Comparison of ENCODE assay signal across 11 cellular contexts in genomic region chr2:44560961-44561360, GRCh38.
"Had no signal": no experiment of that assay in that cellular context is flagged by ENCODE, and none has a peak within 500 bp of the region (broad histone marks: within the 10 kb centered on the region; RNA-seq: fewer than 3 reads in every experiment).

No MANE protein-coding gene starts in this region.

- H3K4me1 ChIP-seq: colonic mucosa, thyroid gland had no signal

- DNase-seq: activated CD4-positive, alpha-beta T cell treated with anti-CD3 and anti-CD28 coated beads, Interleukin-2, amount 50 U/mL, for 1 hour; anterior cingulate cortex; mesendoderm; retina had no signal

- H3K27ac Mint-ChIP-seq: activated naive CD8-positive, alpha-beta T cell; activated T-helper 2 cell treated with anti-CD3 and anti-CD28 coated beads, Interferon-gamma antibody, Interleukin-2, Interleukin-4, amounts not matched to agents 10 μg/mL and 5 μg/mL and 100 μg/mL, durations not matched to agents 14 hours and 24 hours and 36 hours had no signal

- H3K9me3 ChIP-seq: colonic mucosa, thyroid gland had no signal

- ATAC-seq: left ventricle myocardium superior had no signal

- H3K36me3 ChIP-seq: colonic mucosa, thyroid gland had no signal

- H3K27ac ChIP-seq: colonic mucosa, hepatocyte, skin epidermis, thyroid gland had no signal

- H3K27me3 Mint-ChIP-seq: activated naive CD8-positive, alpha-beta T cell had no signal

- H3K27me3 ChIP-seq: colonic mucosa, hepatocyte, thyroid gland had no signal

- H3K9me3 Mint-ChIP-seq: activated T-helper 2 cell treated with anti-CD3 and anti-CD28 coated beads, Interferon-gamma antibody, Interleukin-2, Interleukin-4, amounts not matched to agents 10 μg/mL and 5 μg/mL and 100 μg/mL, durations not matched to agents 14 hours and 24 hours and 36 hours had no signal

- H3K4me3 Mint-ChIP-seq: activated naive CD8-positive, alpha-beta T cell had no signal

- H3K4me3 ChIP-seq: colonic mucosa, hepatocyte, skin epidermis, thyroid gland had no signal
